ENCODE assay signal across 23 cellular contexts in the genomic region with DNA sequence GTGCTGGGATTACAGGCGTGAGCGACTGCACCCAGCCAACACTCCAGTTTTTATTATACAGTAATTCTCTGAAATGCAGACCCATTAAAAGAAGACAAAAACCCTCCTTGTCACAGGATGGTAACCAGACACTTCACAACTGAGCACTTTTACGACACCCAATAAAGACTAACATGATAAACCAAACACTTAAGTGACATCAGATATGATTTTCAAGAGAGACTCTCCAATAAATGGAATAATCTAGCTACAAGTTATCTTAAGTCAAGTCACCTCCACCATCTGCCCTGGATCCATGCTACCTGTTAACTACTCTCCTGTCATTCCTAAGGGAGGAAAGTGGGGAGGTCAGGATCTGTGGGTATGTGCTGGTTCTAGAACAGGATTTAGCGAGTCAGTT. TPM values are rescaled to one million over a fixed set of nuclear protein-coding genes. Genes with fewer than 3 reads are reported as not detected.
DNase-seq lines count a peak whose midpoint lies in the region; TF ChIP-seq lines count a peak whose summit lies in the region.
"Had no signal": no experiment of that assay in that cellular context is flagged by ENCODE, and none has a peak within 500 bp of the region (broad histone marks: within the 10 kb centered on the region; RNA-seq: fewer than 3 reads in every experiment).

No MANE protein-coding gene starts in this region.

- H3K36me3 Mint-ChIP-seq in nephron progenitor cell (ENCODE audit: low read depth): peaks cover 20% of the 10 kb centered on the region
- H3K36me3 Mint-ChIP-seq: CD8-positive, alpha-beta T cell; IgD-negative memory B cell had no signal

- H3K4me3 ChIP-seq in fibroblast of villous mesenchyme (ENCODE audit: low read depth, low read length) (no peak overlapping the region), MG63 (no peak overlapping the region)
- H3K4me3 ChIP-seq: PC-9 had no signal

- no peaks in the 10 kb centered on the region for H3K9me3 ChIP-seq in MG63
- H3K9me3 ChIP-seq: SK-N-SH had no signal

- H3K27ac Mint-ChIP-seq in nephron progenitor cell: peak overlapping the region; percentile 59
- H3K27ac Mint-ChIP-seq: CD8-positive, alpha-beta T cell; IgD-negative memory B cell had no signal

- no peak overlapping the region for H3K4me3 Mint-ChIP-seq in nephron progenitor cell
- H3K4me3 Mint-ChIP-seq: CD8-positive, alpha-beta T cell had no signal

- no peak for TF ChIP-seq CTCF in fibroblast of villous mesenchyme (IDR thresholded peaks at IDR 0.05; ENCODE audit: insufficient read depth, low read depth, low read length)
- TF ChIP-seq CTCF in nephron progenitor cell (IDR thresholded peaks at IDR 0.05): no peak

- peaks cover 5% of the 10 kb centered on the region for H3K9me3 Mint-ChIP-seq in nephron progenitor cell
- H3K9me3 Mint-ChIP-seq: CD8-positive, alpha-beta T cell; IgD-negative memory B cell had no signal

- peaks cover 69% of the 10 kb centered on the region for H3K36me3 ChIP-seq in MG63

- DNase-seq in NCI-H2171 treated with DMSO at 0.1 percent for 48 hours (lab: John Stamatoyannopoulos, UW) (peak; percentile 9), NCI-H2171 (lab: John Stamatoyannopoulos, UW) (no peak), NCI-H2029 treated with DMSO at 0.1 percent for 48 hours (lab: John Stamatoyannopoulos, UW) (peak; percentile 29), fibroblast of villous mesenchyme (ENCODE audit: low read depth) (peak; percentile 57), nephron progenitor cell (no peak), putamen (ENCODE audit: low spot score) (no peak), MG63 (no peak), T-helper 9 cell (no peak)
- DNase-seq: AML-193; C1 segment of cervical spinal cord; CD8-positive, alpha-beta T cell; DMS153; GF-D8; Karpas-422; NCI-H1417; NCI-H1930; NCI-H226; NCI-H524 treated with DMSO at 0.1 percent for 48 hours; PC-9; RPMI8226; SHP77; SK-N-SH had no signal

- no peaks in the 10 kb centered on the region for H3K27me3 ChIP-seq in MG63

- H3K4me1 Mint-ChIP-seq in nephron progenitor cell: peaks cover 80% of the 10 kb centered on the region

- H3K27me3 Mint-ChIP-seq in nephron progenitor cell (ENCODE audit: low read depth, poor library complexity): no peaks in the 10 kb centered on the region

RNA-seq across cellular contexts. Expression of gene GNG12, which starts 5.6 kb away (rescaled TPM):
- 151 and 201 TPM in 2 replicates for total RNA-seq in fibroblast of villous mesenchyme
- 224 and 362 TPM in 2 replicates for total RNA-seq in MG63 (2014; rRNA removed; shearing (Covaris generic); ENCODE audit: low replicate concordance)
- total RNA-seq: CD8-positive, alpha-beta T cell had no signal

Comparison
In these comparisons a context has a peak if more than half of its experiments do, and no peak if none do; other contexts are left out.
1. DNase-seq: peak in NCI-H2171 treated with DMSO at 0.1 percent for 48 hours (single experiment), NCI-H2029 treated with DMSO at 0.1 percent for 48 hours (single experiment) and fibroblast of villous mesenchyme (single experiment); none in NCI-H2171 (single experiment), nephron progenitor cell (single experiment), putamen (single experiment), MG63 (single experiment) and T-helper 9 cell (single experiment).